Comparison of ENCODE assay signal across 8 cellular contexts in the genomic region with DNA sequence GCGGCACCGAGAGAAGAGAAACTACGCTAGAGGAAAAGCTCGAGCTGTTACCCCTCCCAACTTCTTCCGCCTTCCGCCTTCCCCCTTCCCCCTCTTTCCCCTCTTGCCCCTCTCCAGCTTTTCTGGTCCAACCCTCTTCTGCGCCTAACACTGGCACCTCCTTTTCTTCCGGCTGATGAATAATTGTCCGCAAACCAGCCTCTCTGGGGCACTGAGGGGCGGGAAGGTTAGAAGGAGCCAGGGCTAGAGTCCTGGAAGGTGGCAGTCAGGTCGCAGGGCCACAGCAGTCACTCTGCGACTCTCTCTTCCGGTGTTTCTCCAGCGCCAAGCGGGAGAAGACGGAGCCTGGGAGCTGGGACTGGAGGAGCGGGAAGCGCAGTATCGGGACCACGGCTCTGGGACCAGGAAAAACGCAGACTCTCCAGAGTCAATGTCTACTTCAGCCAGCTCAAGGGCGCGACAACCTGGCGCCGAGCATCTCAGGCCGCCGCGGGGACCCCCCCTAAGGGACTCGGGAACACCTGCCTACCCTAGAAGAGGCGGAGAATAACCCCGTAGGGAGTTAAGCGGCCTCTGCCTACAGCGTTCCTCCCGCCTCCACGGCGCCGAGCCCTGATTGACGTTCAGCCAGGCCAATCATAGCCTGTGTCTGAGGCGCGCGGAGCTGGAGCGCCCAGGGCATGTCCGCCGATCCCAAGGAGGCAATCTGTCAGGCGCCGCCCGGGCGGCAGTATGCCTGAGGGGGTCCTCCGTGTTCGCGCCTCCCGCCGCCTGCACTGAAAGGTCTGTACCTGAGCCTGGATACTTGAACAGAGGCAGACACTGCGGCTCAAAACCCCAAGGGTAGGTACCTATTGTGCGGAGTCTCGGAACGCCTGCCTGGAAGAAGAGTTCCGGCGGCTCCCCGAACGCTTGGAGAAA. TPM values are rescaled to one million over a fixed set of nuclear protein-coding genes. Genes with fewer than 3 reads are reported as not detected.
DNase-seq lines count a peak whose midpoint lies in the region; ATAC-seq and TF ChIP-seq lines count a peak whose summit lies in the region.

No MANE protein-coding gene starts in this region.

- H3K27ac ChIP-seq in osteoblast (ENCODE audit: low read depth, low read length) (peak overlapping the region; percentile 52), thoracic aorta (peak overlapping the region; percentile 36 to 82)

- H4K20me1 ChIP-seq in osteoblast (ENCODE audit: insufficient read depth, low read length) = no peaks in the 10 kb centered on the region

- peak overlapping the region; percentile 94 for H3K4me3 Mint-ChIP-seq in activated naive CD4-positive, alpha-beta T cell treated with anti-CD3 and anti-CD28 coated beads, Interleukin-2, amount 50 U/mL, for 24 hours
- H3K4me3 Mint-ChIP-seq in glutamatergic neuron (ENCODE audit: unreplicated experiment) = peak overlapping the region; percentile 97

- TF ChIP-seq POLR2A in NB4 (IDR thresholded peaks at IDR 0.05; ENCODE audit: extremely low read depth, insufficient read length) = peak; percentile 29

- H3K4me3 ChIP-seq in GM06990 (replicated peaks; ENCODE audit: low read depth, low read length) (peak overlapping the region; percentile 86), NB4 (ENCODE audit: low read depth, low read length) (peak overlapping the region; percentile 88), osteoblast (ENCODE audit: insufficient read depth, low read length) (peak overlapping the region; percentile 88), thoracic aorta (peak overlapping the region; percentile 78)

- ATAC-seq in HG02571 (IDR thresholded peaks at IDR 0.05; ENCODE audit: unreplicated experiment) (peak; percentile 96), thoracic aorta (ENCODE audit: insufficient number of reproducible peaks, low FRiP score, low read depth) (peak; percentile 99)

- no peaks in the 10 kb centered on the region for H3K9me3 ChIP-seq in osteoblast (ENCODE audit: low read depth, low read length)
- no peaks in the 10 kb centered on the region for H3K9me3 ChIP-seq in thoracic aorta

- TF ChIP-seq CTCF in GM06990 (IDR thresholded peaks at IDR 0.05; ENCODE audit: insufficient read depth, low read length, poor library complexity, severe bottlenecking) = no peak
- TF ChIP-seq CTCF in NB4 (IDR thresholded peaks at IDR 0.05; ENCODE audit: low read depth, low read length) = no peak
- no peak for TF ChIP-seq CTCF in glutamatergic neuron (IDR thresholded peaks at IDR 0.05; ENCODE audit: partially characterized antibody, unreplicated experiment)
- TF ChIP-seq CTCF in osteoblast (IDR thresholded peaks at IDR 0.05; ENCODE audit: extremely low read depth, low read depth, low read length) = no peak
- TF ChIP-seq CTCF in thoracic aorta (IDR thresholded peaks at IDR 0.05) = no peak

- H3K36me3 ChIP-seq in GM06990 (ENCODE audit: control insufficient read depth, insufficient read depth, low read length) (no peaks in the 10 kb centered on the region), osteoblast (ENCODE audit: insufficient read depth, low read length) (no peaks in the 10 kb centered on the region), thoracic aorta (no peaks in the 10 kb centered on the region)

- peaks cover 2% of the 10 kb centered on the region for H3K36me3 Mint-ChIP-seq in activated naive CD4-positive, alpha-beta T cell treated with anti-CD3 and anti-CD28 coated beads, Interleukin-2, amount 50 U/mL, for 24 hours
- H3K36me3 Mint-ChIP-seq in glutamatergic neuron (ENCODE audit: unreplicated experiment) = no peaks in the 10 kb centered on the region

- peak overlapping the region; percentile 68 for H3K27ac Mint-ChIP-seq in activated naive CD4-positive, alpha-beta T cell treated with anti-CD3 and anti-CD28 coated beads, Interleukin-2, amount 50 U/mL, for 24 hours
- H3K27ac Mint-ChIP-seq in glutamatergic neuron (ENCODE audit: unreplicated experiment) = peak overlapping the region; percentile 95

- peak overlapping the region; percentile 98 for H2AFZ ChIP-seq in osteoblast (ENCODE audit: low read length)

- no peaks in the 10 kb centered on the region for H3K27me3 ChIP-seq in GM06990 (replicated peaks; ENCODE audit: control insufficient read depth, insufficient read depth, low read length)
- H3K27me3 ChIP-seq in osteoblast (ENCODE audit: insufficient read depth, low read length) = no peaks in the 10 kb centered on the region
- no peaks in the 10 kb centered on the region for H3K27me3 ChIP-seq in thoracic aorta (replicated peaks; ENCODE audit: insufficient read depth)

- peak overlapping the region; percentile 94 for H3K4me2 ChIP-seq in osteoblast (ENCODE audit: insufficient read depth, low read length)

- H3K4me1 ChIP-seq in osteoblast (ENCODE audit: insufficient read depth, low read length) (peaks cover 10% of the 10 kb centered on the region), thoracic aorta (ENCODE audit: control insufficient read depth in 1 of 2, low read depth in 2 of 2) (peaks cover 5 to 8% of the 10 kb centered on the region in 2 donors)

- no peaks in the 10 kb centered on the region for H3K27me3 Mint-ChIP-seq in activated naive CD4-positive, alpha-beta T cell treated with anti-CD3 and anti-CD28 coated beads, Interleukin-2, amount 50 U/mL, for 24 hours
- peaks cover 1% of the 10 kb centered on the region for H3K27me3 Mint-ChIP-seq in glutamatergic neuron (ENCODE audit: unreplicated experiment)

- H3K4me1 Mint-ChIP-seq in activated naive CD4-positive, alpha-beta T cell treated with anti-CD3 and anti-CD28 coated beads, Interleukin-2, amount 50 U/mL, for 24 hours = peaks cover 30% of the 10 kb centered on the region
- peaks cover 9% of the 10 kb centered on the region for H3K4me1 Mint-ChIP-seq in glutamatergic neuron (ENCODE audit: low read depth, unreplicated experiment)

- DNase-seq in GM06990 (ENCODE audit: extremely low read depth, insufficient read length) = peak; percentile 96
- peak; percentile 93 for DNase-seq in NB4 (ENCODE audit: low read depth)
- DNase-seq in SK-N-DZ (ENCODE audit: low spot score) = peak; percentile 95
- DNase-seq in glutamatergic neuron = peak; percentile 97
- DNase-seq in osteoblast (ENCODE audit: insufficient read length, low spot score, missing footprints) = peak; percentile 97
- DNase-seq in thoracic aorta (ENCODE audit: low spot score) = peak; percentile 58

- H3K79me2 ChIP-seq in osteoblast (ENCODE audit: insufficient read depth, low read length) = peaks cover 34% of the 10 kb centered on the region

- H3K9me3 Mint-ChIP-seq in activated naive CD4-positive, alpha-beta T cell treated with anti-CD3 and anti-CD28 coated beads, Interleukin-2, amount 50 U/mL, for 24 hours = no peaks in the 10 kb centered on the region
- peaks cover 6% of the 10 kb centered on the region for H3K9me3 Mint-ChIP-seq in glutamatergic neuron (ENCODE audit: unreplicated experiment)

RNA-seq across cellular contexts. Expression of gene PSMB9, which starts 40.4 kb away (rescaled TPM):
- not detected in 2 replicates for polyA plus RNA-seq in SK-N-DZ (2014; cell fraction: cytosol; rRNA removed)
- not detected in 2 replicates for polyA plus RNA-seq in SK-N-DZ (2014; cell fraction: nucleus; rRNA removed)
- total RNA-seq in glutamatergic neuron (ENCODE audit: unreplicated experiment) (not detected), osteoblast (20.3 and 29.8 TPM in 2 replicates), thoracic aorta (10 to 100 TPM; 24.2 to 25.7 TPM)

RNA-seq across cellular contexts. Expression of gene TAP1, which starts 40.8 kb away (rescaled TPM):
- polyA plus RNA-seq in SK-N-DZ (2014; cell fraction: cytosol; rRNA removed) = not detected in 2 replicates
- not detected in 2 replicates for polyA plus RNA-seq in SK-N-DZ (2014; cell fraction: nucleus; rRNA removed)
- total RNA-seq in glutamatergic neuron (ENCODE audit: unreplicated experiment) (0.25 TPM), osteoblast (42.3 and 43.6 TPM in 2 replicates), thoracic aorta (10 to 100 TPM; 41.6 to 46.9 TPM)

RNA-seq across cellular contexts. Expression of gene HLA-DMB, which starts 46.5 kb away (rescaled TPM):
- not detected in 2 replicates for polyA plus RNA-seq in SK-N-DZ (2014; cell fraction: cytosol; rRNA removed)
- polyA plus RNA-seq in SK-N-DZ (2014; cell fraction: nucleus; rRNA removed) = 0.24 TPM in 1 of 2 replicates, not detected in the other
- total RNA-seq in glutamatergic neuron (ENCODE audit: unreplicated experiment) (not detected), osteoblast (2.2 and 8.3 TPM in 2 replicates), thoracic aorta (10 to 100 TPM; 13.5 to 34.4 TPM)

RNA-seq across cellular contexts. Expression of gene PSMB8, which starts 50.5 kb away (rescaled TPM):
- polyA plus RNA-seq in SK-N-DZ (2014; cell fraction: cytosol; rRNA removed) = not detected in 2 replicates
- polyA plus RNA-seq in SK-N-DZ (2014; cell fraction: nucleus; rRNA removed) = not detected in 2 replicates
- total RNA-seq in glutamatergic neuron (ENCODE audit: unreplicated experiment) (not detected), osteoblast (67.3 and 83.4 TPM in 2 replicates), thoracic aorta (10 to 100 TPM; 28.4 to 43.3 TPM)

RNA-seq across cellular contexts. Expression of gene TAP2, which starts 55.8 kb away (rescaled TPM):
- polyA plus RNA-seq in SK-N-DZ (2014; cell fraction: cytosol; rRNA removed) = 0.71 and 1.2 TPM in 2 replicates
- polyA plus RNA-seq in SK-N-DZ (2014; cell fraction: nucleus; rRNA removed) = 0.37 and 1.2 TPM in 2 replicates
- 1.9 TPM for total RNA-seq in glutamatergic neuron (ENCODE audit: unreplicated experiment)
- total RNA-seq in osteoblast = 12.4 and 20.6 TPM in 2 replicates
- 10 to 100 TPM in 1 of 2 donors, 1 to 10 TPM in 1; 9.6 to 17.3 TPM for total RNA-seq in thoracic aorta

Comparison
In these comparisons a context has a peak if more than half of its experiments do, and no peak if none do; other contexts are left out.
1. Peak in every context shown above with its lines: DNase-seq, ATAC-seq, H3K4me3 ChIP-seq and H3K27ac ChIP-seq.
2. RNA of gene PSMB9, which starts 40.4 kb away (total RNA-seq): 24.2 to 25.7 TPM in thoracic aorta and 20.3 to 29.8 TPM in osteoblast; not detected in glutamatergic neuron (single experiment); every median in the first group is over 10 times any median in the second.
3. RNA of gene TAP1, which starts 40.8 kb away (total RNA-seq): 41.6 to 46.9 TPM in thoracic aorta and 42.3 to 43.6 TPM in osteoblast; 0.25 TPM in glutamatergic neuron (single experiment); every median in the first group is over 10 times any median in the second.